In the genomic region with DNA sequence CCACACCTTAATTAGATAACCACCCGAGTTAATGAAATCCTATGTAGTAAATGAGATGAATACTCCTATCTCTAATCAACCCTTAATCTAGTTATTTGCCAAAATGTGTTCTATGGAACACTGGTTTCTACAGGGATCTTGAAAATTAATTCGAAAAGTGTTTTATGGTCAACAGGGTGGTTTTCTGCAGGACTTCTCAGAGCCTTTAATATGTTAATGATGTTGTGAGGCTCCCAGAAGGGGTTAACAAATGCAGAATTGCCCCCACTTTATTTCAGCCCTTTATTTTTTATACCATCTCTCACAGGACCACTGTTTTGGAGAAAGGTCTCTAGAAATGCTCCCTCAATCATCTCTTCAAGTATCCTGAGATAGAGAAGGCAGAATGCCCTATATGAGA, we compare ENCODE assay signal across 26 cellular contexts.
"Had no signal": no experiment of that assay in that cellular context is flagged by ENCODE, and none has a peak within 500 bp of the region (broad histone marks: within the 10 kb centered on the region; RNA-seq: fewer than 3 reads in every experiment).

No MANE protein-coding gene starts in this region.

- H3K27ac ChIP-seq: stomach, suprapubic skin, testis, thoracic aorta, thyroid gland, tibial artery, tibial nerve, transverse colon, upper lobe of left lung, upper lobe of right lung, uterus, vagina had no signal

- DNase-seq: stimulated activated CD4-positive, alpha-beta T cell treated with anti-CD3 and anti-CD28 coated beads, Interleukin-2, amount 100 ng/mL, for 48 hours; stimulated activated CD4-positive, alpha-beta T cell treated with anti-CD3 and anti-CD28 coated beads, Interleukin-4, amount 100 ng/mL, for 1 hour; stimulated activated CD4-positive, alpha-beta T cell treated with anti-CD3 and anti-CD28 coated beads, Interleukin-4, amount 100 ng/mL, for 24 hours; stimulated activated CD4-positive, alpha-beta T cell treated with anti-CD3 and anti-CD28 coated beads, Interleukin-4, amount 100 ng/mL, for 4 hours; stimulated activated CD8-positive, alpha-beta memory T cell treated with anti-CD3 and anti-CD28 coated beads, Interleukin-4, amount 100 ng/mL, for 48 hours; stimulated activated naive B cell treated with anti-CD40 and anti-IgM and Interleukin-4, amounts not matched to agents 10 μg/mL and 1 μg/mL and 100 μg/mL, for 72 hours; stimulated activated naive CD4-positive, alpha-beta T cell; stimulated activated naive CD4-positive, alpha-beta T cell treated with Interleukin-2 at 50 U/mL for 16 hours; stimulated activated naive CD8-positive, alpha-beta T cell treated with anti-CD3 and anti-CD28 coated beads, Interleukin-15, amount 100 ng/mL, for 72 hours; stimulated activated naive CD8-positive, alpha-beta T cell treated with anti-CD3 and anti-CD28 coated beads, Interleukin-15, Interleukin-2, amounts not matched to agents 100 U/mL and 50 U/mL, for 24 hours; stomach; substantia nigra; testis; thyroid gland; tibial artery; transverse colon; trophoblast cell; upper lobe of left lung; upper lobe of right lung; uterus had no signal

- H3K4me3 ChIP-seq: stomach, suprapubic skin, testis, thoracic aorta, thyroid gland, tibial artery, tibial nerve, transverse colon, upper lobe of left lung, upper lobe of right lung, uterus, vagina had no signal

- ATAC-seq: stimulated activated effector memory CD8-positive, alpha-beta T cell treated with anti-CD3 and anti-CD28 coated beads, Interleukin-12 subunit alpha, Interleukin-12 subunit beta, amount 100 ng/mL, for 72 hours; stimulated activated memory B cell treated with anti-CD40 and anti-IgM and Interleukin-4, amounts not matched to agents 10 μg/mL and 1 μg/mL and 100 μg/mL, for 72 hours; stimulated activated naive B cell treated with anti-CD40 and anti-IgM and Interleukin-4, amounts not matched to agents 10 μg/mL and 1 μg/mL and 100 μg/mL, for 72 hours; stimulated activated naive CD8-positive, alpha-beta T cell treated with anti-CD3 and anti-CD28 coated beads, Interleukin-15, amount 100 ng/mL, for 72 hours; stimulated activated naive CD8-positive, alpha-beta T cell treated with anti-CD3 and anti-CD28 coated beads, Interleukin-15, Interleukin-2, amounts not matched to agents 100 U/mL and 50 U/mL, for 24 hours; upper lobe of right lung had no signal

- H3K9me3 ChIP-seq: stomach, suprapubic skin, testis, thoracic aorta, thyroid gland, tibial artery, transverse colon, upper lobe of left lung, upper lobe of right lung, uterus, vagina had no signal

- H3K4me1 ChIP-seq: stomach, suprapubic skin, testis, thyroid gland, tibial artery, tibial nerve, transverse colon, upper lobe of right lung, uterus, vagina had no signal

- H3K27me3 ChIP-seq: testis, thyroid gland, tibial artery, tibial nerve, upper lobe of left lung, upper lobe of right lung, uterus, vagina had no signal

- H3K36me3 ChIP-seq: stomach, suprapubic skin, thoracic aorta, thyroid gland, tibial artery, tibial nerve, transverse colon, upper lobe of left lung, upper lobe of right lung, uterus, vagina had no signal
